In the genomic region with DNA sequence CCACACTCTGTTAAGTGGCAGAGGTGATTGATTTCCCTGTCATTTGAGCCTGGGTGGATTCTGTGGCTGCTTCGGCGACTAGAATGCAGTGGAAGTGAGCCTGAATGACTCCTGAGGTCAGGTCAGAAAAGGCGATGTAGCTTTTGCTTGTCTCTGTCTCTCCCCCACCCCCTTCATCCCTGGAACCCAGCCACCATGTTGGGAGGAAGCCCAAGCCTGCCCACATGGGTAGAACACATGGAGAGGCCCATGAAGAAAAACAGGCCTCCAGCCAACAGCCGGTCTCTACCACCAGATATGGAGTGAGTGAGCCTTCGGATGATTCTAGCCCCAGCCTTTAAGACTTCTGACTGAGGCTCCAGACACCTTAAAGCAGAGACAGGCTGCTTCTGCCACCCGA, we compare ENCODE assay signal across 29 cellular contexts.
DNase-seq lines count a peak whose midpoint lies in the region; FAIRE-seq and TF ChIP-seq lines count a peak whose summit lies in the region.
"Had no signal": no experiment of that assay in that cellular context is flagged by ENCODE, and none has a peak within 500 bp of the region (broad histone marks: within the 10 kb centered on the region; RNA-seq: fewer than 3 reads in every experiment).

No MANE protein-coding gene starts in this region.

- no peak overlapping the region for H3K4ac ChIP-seq in trophoblast cell (ENCODE audit: low read depth, low read length)

- in situ Hi-C loops in GM13977 (cut with MboI; ENCODE audit: low pct_unique_long_range_greater_than_20kb, low sequenced_read_pairs, unreplicated experiment) = no loop called here

- DNase-seq in EH (ENCODE audit: low read depth) = peak; percentile 2
- no peak for DNase-seq in epithelial cell of prostate (ENCODE audit: low read depth, low spot score)
- no peak for DNase-seq in keratinocyte (ENCODE audit: low read depth, low spot score)
- no peak for DNase-seq in trophoblast cell
- no peak for DNase-seq in NCI-H526 (lab: John Stamatoyannopoulos, UW)
- no peak for DNase-seq in GM13977 (ENCODE audit: low spot score)
- no peak for DNase-seq in stimulated activated CD4-positive, alpha-beta T cell treated with anti-CD3 and anti-CD28 coated beads, Interleukin-1b, Interleukin-23, amount 100 ng/mL, for 48 hours
- no peak for DNase-seq in RKO (ENCODE audit: low spot score)
- DNase-seq: CD8-positive, alpha-beta T cell; DMS 273 treated with DMSO at 0.1 percent for 48 hours; DMS79 treated with DMSO at 0.1 percent for 48 hours; GM23248; H9; Kasumi-1; MV-4-11; NCI-H1105; NCI-H1436 treated with DMSO at 0.1 percent for 48 hours; NCI-H187 treated with DMSO at 0.1 percent for 48 hours; NCI-H446; NCI-H524 treated with DMSO at 0.1 percent for 48 hours; NCI-H82; NK-92 treated with Interleukin-12 subunit alpha and Interleukin-12 subunit beta, amount 100 ng/mL, for 24 hours; PC-3; Right ventricle myocardium superior; RPMI8226 had no signal

- no peak overlapping the region for H2AK5ac ChIP-seq in trophoblast cell (ENCODE audit: low read length)

- no peaks in the 10 kb centered on the region for H3K9me1 ChIP-seq in keratinocyte (ENCODE audit: control insufficient read depth, extremely low read depth, insufficient read depth, low read length)

- H3K23ac ChIP-seq in trophoblast cell (ENCODE audit: low read length) = no peak overlapping the region

- H3K4me2 ChIP-seq in keratinocyte (ENCODE audit: control insufficient read depth, extremely low read depth, insufficient read depth, low read depth, low read length) (no peak overlapping the region), trophoblast cell (ENCODE audit: low read length) (no peak overlapping the region)

- FAIRE-seq in keratinocyte (lab: Jason Lieb, UNC) = no peak
- FAIRE-seq: K562 had no signal

- no peak overlapping the region for H4K8ac ChIP-seq in trophoblast cell (ENCODE audit: low read depth, low read length)

- H3K27me3 ChIP-seq in keratinocyte (ENCODE audit: control insufficient read depth, extremely low read depth, insufficient read depth, low read length) (no peaks in the 10 kb centered on the region), trophoblast cell (ENCODE audit: insufficient read depth, low read length) (no peaks in the 10 kb centered on the region)

- WGBS in trophoblast cell (ENCODE audit: extremely low coverage, insufficient coverage, insufficient read length) = no CpG with 5 or more reads among the region's 6 CpGs

- no peak overlapping the region for H4K12ac ChIP-seq in trophoblast cell (ENCODE audit: low read depth, low read length)

- H3K79me1 ChIP-seq in trophoblast cell (ENCODE audit: low read length) = peaks cover 11% of the 10 kb centered on the region

- H3K9ac ChIP-seq in keratinocyte (ENCODE audit: control insufficient read depth, extremely low read depth, insufficient read depth, low read length) (peak overlapping the region; percentile 13), trophoblast cell (ENCODE audit: low read length) (no peak overlapping the region)
- H3K9ac ChIP-seq: GM23248 had no signal

- dilution Hi-C loops in keratinocyte (cut with MboI; ENCODE audit: extremely low pct_ligation_motif_present, low sequenced_read_pairs) = no loop called here

- H3K4me3 ChIP-seq in keratinocyte (ENCODE audit: control insufficient read depth in 2 of 3, extremely low read depth in 1 of 3, insufficient read depth in 2 of 3, low read depth in 1 of 3, low read length in 3 of 3) = no peak overlapping the region
- no peak overlapping the region for H3K4me3 ChIP-seq in trophoblast cell (ENCODE audit: low read depth, low read length)
- H3K4me3 ChIP-seq: GM23248, K562, SJSA1 had no signal

- H4K91ac ChIP-seq in trophoblast cell (ENCODE audit: low read depth, low read length) = peak overlapping the region; percentile 48

- no peak overlapping the region for H2BK12ac ChIP-seq in trophoblast cell (ENCODE audit: low read length)

- no peak overlapping the region for H2BK5ac ChIP-seq in trophoblast cell (ENCODE audit: low read depth, low read length, poor library complexity)

- H3K79me2 ChIP-seq in keratinocyte (ENCODE audit: control insufficient read depth, insufficient read depth, low read length) (no peaks in the 10 kb centered on the region), trophoblast cell (ENCODE audit: control insufficient read depth, insufficient read depth, low read length, poor library complexity) (peaks cover 2% of the 10 kb centered on the region)

- TF ChIP-seq CTCF in keratinocyte (optimal IDR thresholded peaks at IDR 0.05 in 1 of 3, IDR thresholded peaks at IDR 0.05 in 1 of 3, conservative IDR thresholded peaks at IDR 0.05 in 1 of 3; ENCODE audit: extremely low read depth in 1 of 3, insufficient read depth in 2 of 3, low read length in 3 of 3) = no peak
- no peak for TF ChIP-seq CTCF in GM13977 (IDR thresholded peaks at IDR 0.05; ENCODE audit: extremely low read depth, insufficient read depth, missing control alignments)

- H3K14ac ChIP-seq in trophoblast cell (ENCODE audit: low read length) = no peak overlapping the region

- H2BK120ac ChIP-seq in trophoblast cell (ENCODE audit: insufficient read depth, low read length, poor library complexity) = peak overlapping the region; percentile 24

- no peaks in the 10 kb centered on the region for H3K9me3 ChIP-seq in keratinocyte (ENCODE audit: control insufficient read depth, low read depth, low read length)
- H3K9me3 ChIP-seq in trophoblast cell (ENCODE audit: insufficient read depth, low read depth, low read length) = peaks cover 4% of the 10 kb centered on the region
- H3K9me3 ChIP-seq: SJSA1 had no signal

- H3K18ac ChIP-seq in trophoblast cell (ENCODE audit: low read length) = no peak overlapping the region

- H2AFZ ChIP-seq in keratinocyte (ENCODE audit: control insufficient read depth, low read length) (peak overlapping the region; percentile 72), trophoblast cell (ENCODE audit: insufficient read depth, low read length, poor library complexity) (no peak overlapping the region)
- H2AFZ ChIP-seq: GM23248 had no signal

- H3K27ac ChIP-seq in epithelial cell of prostate = peak overlapping the region; percentile 67
- H3K27ac ChIP-seq in keratinocyte (ENCODE audit: control insufficient read depth, insufficient read depth, low read length) = peak overlapping the region; percentile 80
- no peak overlapping the region for H3K27ac ChIP-seq in trophoblast cell (ENCODE audit: low read depth, low read length)
- H3K27ac ChIP-seq: 22Rv1, C4-2B, GM23248, SJSA1 had no signal

- H3K4me1 ChIP-seq in keratinocyte (ENCODE audit: control insufficient read depth, extremely low read depth, insufficient read depth, low read length) (peaks cover 47% of the 10 kb centered on the region), trophoblast cell (ENCODE audit: control insufficient read depth in 1 of 2, insufficient read depth in 2 of 2, low read length in 2 of 2) (peaks cover 3 to 19% of the 10 kb centered on the region in 2 experiments)

- no peaks in the 10 kb centered on the region for H4K20me1 ChIP-seq in keratinocyte (ENCODE audit: control insufficient read depth, extremely low read depth, insufficient read depth, low read length)

- no peaks in the 10 kb centered on the region for H3K36me3 ChIP-seq in keratinocyte (ENCODE audit: control insufficient read depth in 2 of 2, extremely low read depth in 1 of 2, insufficient read depth in 2 of 2, low read length in 2 of 2)
- H3K36me3 ChIP-seq in trophoblast cell (ENCODE audit: control insufficient read depth in 1 of 2, insufficient read depth in 2 of 2, low read length in 2 of 2) = no peaks in the 10 kb centered on the region
- H3K36me3 ChIP-seq: SJSA1 had no signal
